6 cellular contexts compared by ENCODE assay signal in the genomic region with DNA sequence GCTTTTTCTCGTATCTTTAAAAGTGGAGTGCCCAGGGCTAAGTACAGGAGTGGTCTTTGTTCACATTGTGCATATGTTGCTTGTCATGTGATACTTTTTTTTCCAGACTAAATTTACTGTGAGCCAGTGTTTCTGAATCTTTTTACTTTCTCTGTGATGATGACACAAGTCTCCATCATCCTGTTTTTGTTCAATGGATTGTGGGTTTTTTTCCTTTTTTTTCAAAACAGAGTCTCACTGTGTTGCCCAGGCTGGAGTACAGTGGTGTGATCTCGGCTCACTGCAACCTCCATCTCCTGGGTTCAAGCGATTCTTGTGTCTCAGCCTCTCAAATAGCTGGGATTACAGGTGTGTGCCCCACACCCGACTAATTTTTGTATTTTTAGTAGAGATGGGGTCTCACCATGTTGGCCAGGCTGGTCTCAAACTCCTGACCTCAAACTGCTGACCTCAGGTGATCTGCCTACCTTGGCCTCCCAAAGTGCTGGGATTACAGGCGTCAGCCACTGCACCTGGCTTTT. TPM values are rescaled to one million over a fixed set of nuclear protein-coding genes. Genes with fewer than 3 reads are reported as not detected.
DNase-seq lines count a peak whose midpoint lies in the region; ATAC-seq and TF ChIP-seq lines count a peak whose summit lies in the region.
"Not testable (repeated sequence)": the region's sequence is repeated elsewhere in the genome, so short reads cannot be mapped to it uniquely, and the experiment has no call there.

No MANE protein-coding gene starts in this region.

- in situ Hi-C loops in SK-MEL-5 (cut with HindIII; ENCODE audit: low pct_unique_long_range_greater_than_20kb, low sequenced_read_pairs), result not testable (repeated sequence)

- CTCF ChIA-PET in WTC11 (lab: Charles Lee), result interaction anchor here (1.2 kb wide), 1 partner anchor 28 kb away, joined by 3 read pairs; no protein-coding TSS in a partner anchor

- DNase-seq in COLO829 (ENCODE audit: low spot score) (peak; percentile 85), SK-MEL-5 (ENCODE audit: low read depth, low spot score) (peak; percentile 46)
- not testable (repeated sequence) for DNase-seq in WTC11 (ENCODE audit: low spot score); effector memory CD8-positive, alpha-beta T cell; stimulated activated effector memory CD8-positive, alpha-beta T cell treated with anti-CD3 and anti-CD28 coated beads, Interleukin-12 subunit alpha, Interleukin-12 subunit beta, amount 100 ng/mL, for 72 hours (ENCODE audit: low spot score in 2 of 2)

- H3K27me3 Mint-ChIP-seq in WTC11 (ENCODE audit: low read depth); activated T-helper 17 cell treated with anti-CD3 and anti-CD28 coated beads, Interleukin-2, amount 50 U/mL, for 72 hours; effector memory CD8-positive, alpha-beta T cell: not testable (repeated sequence)

- POLR2A ChIA-PET in WTC11 (lab: Charles Lee), result interaction anchor here (0.5 kb wide), 1 partner anchor 38 kb away, joined by 5 read pairs; no protein-coding TSS in a partner anchor

- not testable (repeated sequence) for H3K27ac Mint-ChIP-seq in WTC11
- H3K27ac Mint-ChIP-seq in activated T-helper 17 cell treated with anti-CD3 and anti-CD28 coated beads, Interleukin-2, amount 50 U/mL, for 72 hours, result peak overlapping the region; percentile 46
- peak overlapping the region; percentile 39 to 69 for H3K27ac Mint-ChIP-seq in effector memory CD8-positive, alpha-beta T cell
- peak overlapping the region; percentile 13 for H3K27ac Mint-ChIP-seq in stimulated activated effector memory CD8-positive, alpha-beta T cell treated with anti-CD3 and anti-CD28 coated beads, Interleukin-12 subunit alpha, Interleukin-12 subunit beta, amount 100 ng/mL, for 72 hours

- not testable (repeated sequence) for ATAC-seq in WTC11; activated T-helper 17 cell treated with anti-CD3 and anti-CD28 coated beads, Interleukin-2, amount 50 U/mL, for 72 hours (replicated peaks); effector memory CD8-positive, alpha-beta T cell (replicated peaks); stimulated activated effector memory CD8-positive, alpha-beta T cell treated with anti-CD3 and anti-CD28 coated beads, Interleukin-12 subunit alpha, Interleukin-12 subunit beta, amount 100 ng/mL, for 72 hours

- H3K36me3 Mint-ChIP-seq in WTC11; activated T-helper 17 cell treated with anti-CD3 and anti-CD28 coated beads, Interleukin-2, amount 50 U/mL, for 72 hours (ENCODE audit: low read depth); stimulated activated effector memory CD8-positive, alpha-beta T cell treated with anti-CD3 and anti-CD28 coated beads, Interleukin-12 subunit alpha, Interleukin-12 subunit beta, amount 100 ng/mL, for 72 hours: not testable (repeated sequence)
- H3K36me3 Mint-ChIP-seq in effector memory CD8-positive, alpha-beta T cell (ENCODE audit: insufficient read depth), result peaks cover 18% of the 10 kb centered on the region

- TF ChIP-seq CTCF in WTC11 (IDR thresholded peaks at IDR 0.05), result not testable (repeated sequence)

- H3K4me3 Mint-ChIP-seq in WTC11; activated T-helper 17 cell treated with anti-CD3 and anti-CD28 coated beads, Interleukin-2, amount 50 U/mL, for 72 hours; effector memory CD8-positive, alpha-beta T cell; stimulated activated effector memory CD8-positive, alpha-beta T cell treated with anti-CD3 and anti-CD28 coated beads, Interleukin-12 subunit alpha, Interleukin-12 subunit beta, amount 100 ng/mL, for 72 hours: not testable (repeated sequence)

- H3K4me1 Mint-ChIP-seq in WTC11, result peaks cover 12% of the 10 kb centered on the region
- peaks cover 11% of the 10 kb centered on the region for H3K4me1 Mint-ChIP-seq in activated T-helper 17 cell treated with anti-CD3 and anti-CD28 coated beads, Interleukin-2, amount 50 U/mL, for 72 hours
- H3K4me1 Mint-ChIP-seq in effector memory CD8-positive, alpha-beta T cell (ENCODE audit: low read depth in 2 of 2), result peaks cover 13 to 58% of the 10 kb centered on the region in 2 donors
- peaks cover 23% of the 10 kb centered on the region for H3K4me1 Mint-ChIP-seq in stimulated activated effector memory CD8-positive, alpha-beta T cell treated with anti-CD3 and anti-CD28 coated beads, Interleukin-12 subunit alpha, Interleukin-12 subunit beta, amount 100 ng/mL, for 72 hours

- H3K9me3 Mint-ChIP-seq in WTC11; activated T-helper 17 cell treated with anti-CD3 and anti-CD28 coated beads, Interleukin-2, amount 50 U/mL, for 72 hours; effector memory CD8-positive, alpha-beta T cell; stimulated activated effector memory CD8-positive, alpha-beta T cell treated with anti-CD3 and anti-CD28 coated beads, Interleukin-12 subunit alpha, Interleukin-12 subunit beta, amount 100 ng/mL, for 72 hours: not testable (repeated sequence)

TF ChIP-seq in WTC11, 78 proteins besides CTCF, POLR2A, EP300 and RAD21:
- peak; percentile 88 for TF ChIP-seq ZNF121 (CRISPR knock-in tag; IDR thresholded peaks at IDR 0.05)
TF ChIP-seq in WTC11: peak in this region for 1; not testable (repeated sequence) for 77.

RNA-seq across cellular contexts. Expression of gene NRF1, which starts 24.6 kb away (rescaled TPM):
- total RNA-seq in SK-MEL-5 (2014; rRNA removed; shearing (Covaris generic)), result 6.7 and 12.4 TPM in 2 replicates
- 9.6 and 9.7 TPM in 2 replicates for polyA plus RNA-seq in SK-MEL-5 (2015; cell fraction: cytosol; rRNA removed)
- 11.9 and 14.6 TPM in 2 replicates for polyA plus RNA-seq in SK-MEL-5 (2015; cell fraction: nucleus; rRNA removed)
- 16.4 to 18.3 TPM (median 16.4 TPM) in 3 replicates for total RNA-seq in WTC11 (2021)
- total RNA-seq in activated T-helper 17 cell treated with anti-CD3 and anti-CD28 coated beads, Interleukin-2, amount 50 U/mL, for 72 hours, result 10 to 100 TPM; 15.3 to 22.5 TPM
